ENCODE assay signal across 20 cellular contexts in the genomic region with DNA sequence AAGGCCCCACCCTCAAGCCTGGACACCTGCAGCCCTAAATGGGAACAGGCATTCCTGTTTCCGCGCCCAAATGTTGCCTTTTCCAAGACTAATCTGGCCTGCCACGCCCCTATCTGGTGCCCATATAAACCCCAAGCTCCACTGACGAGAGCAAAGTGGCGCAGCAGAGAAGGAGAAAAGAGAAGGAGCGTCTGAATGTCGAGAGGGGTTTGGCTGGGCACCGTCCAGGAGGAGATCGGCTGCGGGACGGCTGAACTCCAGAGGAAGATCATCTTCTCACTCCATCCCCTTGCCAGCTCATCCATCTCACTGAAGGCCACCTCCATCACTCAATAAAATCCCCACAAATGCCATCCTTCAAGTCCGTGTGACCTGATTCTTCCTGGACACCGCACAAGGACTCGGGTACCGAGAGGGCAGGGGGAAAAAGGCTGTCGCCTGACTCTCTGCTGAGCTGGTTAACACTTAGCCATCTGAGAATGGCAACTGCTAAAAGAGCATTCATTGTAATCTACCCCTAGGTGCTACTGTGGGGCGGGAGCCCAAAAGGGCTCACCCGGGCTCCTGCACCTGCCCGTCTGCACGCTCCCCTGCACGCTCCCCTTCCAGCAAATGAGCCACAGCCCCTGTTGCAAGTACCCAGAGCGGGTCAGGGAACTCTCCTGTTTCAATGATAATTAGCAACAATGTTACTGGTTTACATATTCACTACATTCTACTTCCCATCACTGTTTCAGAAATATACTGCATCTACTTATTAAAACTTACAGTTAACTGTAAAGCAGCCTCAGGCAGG.
"Had no signal": no experiment of that assay in that cellular context is flagged by ENCODE, and none has a peak within 500 bp of the region (broad histone marks: within the 10 kb centered on the region; RNA-seq: fewer than 3 reads in every experiment).

No MANE protein-coding gene starts in this region.

- DNase-seq: activated CD4-positive, alpha-beta T cell treated with anti-CD3 and anti-CD28 coated beads, Interleukin-2, amount 10 ng/mL, durations not matched to agents 7 days and 5 days; activated CD8-positive, alpha-beta memory T cell treated with anti-CD3 and anti-CD28 coated beads, Interleukin-2, amount 10 ng/mL, durations not matched to agents 7 days and 5 days; activated CD8-positive, alpha-beta T cell treated with anti-CD3 and anti-CD28 coated beads for 36 hours; activated T-cell treated with anti-CD3 and anti-CD28 coated beads for 4 hours; cerebellar nuclear complex; cortex of kidney; midbrain; SK-N-SH; stimulated activated CD4-positive, alpha-beta T cell treated with anti-CD3 and anti-CD28 coated beads, Interleukin-2, amount 100 ng/mL, for 24 hours; stomach had no signal

- H3K9me3 Mint-ChIP-seq: activated CD4-positive, alpha-beta T cell treated with anti-CD3 and anti-CD28 coated beads, Interleukin-2, amount 10 ng/mL, durations not matched to agents 7 days and 5 days; activated CD8-positive, alpha-beta T cell treated with anti-CD3 and anti-CD28 coated beads for 36 hours; activated naive CD4-positive, alpha-beta T cell treated with anti-CD3 and anti-CD28 coated beads, Interleukin-2, amount 50 U/mL, for 72 hours; stimulated activated effector memory CD8-positive, alpha-beta T cell treated with anti-CD3 and anti-CD28 coated beads, Interleukin-12 subunit alpha, Interleukin-12 subunit beta, amount 100 ng/mL, for 72 hours had no signal

- H3K27me3 Mint-ChIP-seq: activated CD4-positive, alpha-beta T cell treated with anti-CD3 and anti-CD28 coated beads, Interleukin-2, amount 10 ng/mL, durations not matched to agents 7 days and 5 days; activated CD8-positive, alpha-beta memory T cell treated with anti-CD3 and anti-CD28 coated beads, Interleukin-2, amount 10 ng/mL, durations not matched to agents 7 days and 5 days; activated CD8-positive, alpha-beta T cell treated with anti-CD3 and anti-CD28 coated beads for 36 hours had no signal

- H3K4me1 ChIP-seq: breast epithelium, suprapubic skin had no signal

- H3K9ac ChIP-seq: SK-N-SH had no signal

- H3K27me3 ChIP-seq: breast epithelium, heart left ventricle, right lobe of liver, stomach, suprapubic skin, upper lobe of left lung had no signal

- H3K4me3 Mint-ChIP-seq: activated CD4-positive, alpha-beta T cell treated with anti-CD3 and anti-CD28 coated beads, Interleukin-2, amount 10 ng/mL, durations not matched to agents 7 days and 5 days; activated CD8-positive, alpha-beta memory T cell treated with anti-CD3 and anti-CD28 coated beads, Interleukin-2, amount 10 ng/mL, durations not matched to agents 7 days and 5 days; activated CD8-positive, alpha-beta T cell treated with anti-CD3 and anti-CD28 coated beads for 36 hours; nephron; stimulated activated effector memory CD8-positive, alpha-beta T cell treated with anti-CD3 and anti-CD28 coated beads, Interleukin-12 subunit alpha, Interleukin-12 subunit beta, amount 100 ng/mL, for 72 hours had no signal

- H3K36me3 Mint-ChIP-seq: activated naive CD4-positive, alpha-beta T cell treated with anti-CD3 and anti-CD28 coated beads, Interleukin-2, amount 50 U/mL, for 72 hours; stimulated activated effector memory CD8-positive, alpha-beta T cell treated with anti-CD3 and anti-CD28 coated beads, Interleukin-12 subunit alpha, Interleukin-12 subunit beta, amount 100 ng/mL, for 72 hours had no signal

- H3K27ac Mint-ChIP-seq: activated CD4-positive, alpha-beta T cell treated with anti-CD3 and anti-CD28 coated beads, Interleukin-2, amount 10 ng/mL, durations not matched to agents 7 days and 5 days; activated CD8-positive, alpha-beta memory T cell treated with anti-CD3 and anti-CD28 coated beads, Interleukin-2, amount 10 ng/mL, durations not matched to agents 7 days and 5 days; activated CD8-positive, alpha-beta T cell treated with anti-CD3 and anti-CD28 coated beads for 36 hours; stimulated activated effector memory CD8-positive, alpha-beta T cell treated with anti-CD3 and anti-CD28 coated beads, Interleukin-12 subunit alpha, Interleukin-12 subunit beta, amount 100 ng/mL, for 72 hours had no signal

- H3K27ac ChIP-seq: breast epithelium, heart left ventricle, skin epidermis, stomach, suprapubic skin, upper lobe of left lung had no signal

- ATAC-seq: activated CD4-positive, CD25-positive, alpha-beta regulatory T cell treated with anti-CD3 and anti-CD28 coated beads, Interleukin-2, amount 50 U/mL, for 24 hours; activated CD8-positive, alpha-beta memory T cell treated with anti-CD3 and anti-CD28 coated beads, Interleukin-2, amount 10 ng/mL, durations not matched to agents 7 days and 5 days; activated CD8-positive, alpha-beta T cell treated with anti-CD3 and anti-CD28 coated beads for 36 hours; activated naive CD4-positive, alpha-beta T cell treated with anti-CD3 and anti-CD28 coated beads, Interleukin-2, amount 50 U/mL, for 72 hours; heart left ventricle; stimulated activated effector memory CD8-positive, alpha-beta T cell treated with anti-CD3 and anti-CD28 coated beads, Interleukin-12 subunit alpha, Interleukin-12 subunit beta, amount 100 ng/mL, for 72 hours had no signal

- H3K36me3 ChIP-seq: breast epithelium, heart left ventricle, right lobe of liver, stomach, suprapubic skin, upper lobe of left lung had no signal

- H3K4me2 ChIP-seq: SK-N-SH had no signal

- H3K4me3 ChIP-seq: breast epithelium, heart left ventricle, right lobe of liver, skin epidermis, stomach, suprapubic skin, upper lobe of left lung had no signal

- H3K9me3 ChIP-seq: breast epithelium, right lobe of liver, SK-N-SH, stomach, suprapubic skin, upper lobe of left lung had no signal
